In the genomic region with DNA sequence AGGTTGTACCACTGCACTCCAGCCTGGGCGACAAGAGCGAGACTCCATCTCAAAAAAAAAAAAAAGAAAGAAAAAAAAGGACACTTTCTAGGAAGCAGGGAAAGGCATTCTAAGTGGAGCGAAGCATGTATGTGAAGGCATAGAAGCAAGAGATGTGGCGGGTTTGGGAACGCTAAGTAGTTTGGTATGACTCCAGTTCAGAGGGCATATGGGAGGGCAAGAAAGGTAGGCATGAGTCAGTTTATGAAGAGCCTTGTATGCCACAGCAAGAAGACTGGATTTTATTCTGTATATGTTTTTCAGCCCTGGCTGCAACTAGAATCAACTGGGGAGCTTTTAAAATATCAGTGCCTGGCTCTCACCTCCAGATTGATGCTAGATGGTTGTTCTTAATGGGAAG, we compare ENCODE assay signal across 25 cellular contexts. TPM values are rescaled to one million over a fixed set of nuclear protein-coding genes. Genes with fewer than 3 reads are reported as not detected.
DNase-seq lines count a peak whose midpoint lies in the region; ATAC-seq, FAIRE-seq and TF ChIP-seq lines count a peak whose summit lies in the region.
"Had no signal": no experiment of that assay in that cellular context is flagged by ENCODE, and none has a peak within 500 bp of the region (broad histone marks: within the 10 kb centered on the region; RNA-seq: fewer than 3 reads in every experiment).

No MANE protein-coding gene starts in this region.

- H3K27ac ChIP-seq in ACC112 (ENCODE audit: low read depth, low read length) = peak overlapping the region; percentile 92
- peak overlapping the region; percentile 78 for H3K27ac ChIP-seq in astrocyte (ENCODE audit: low read depth, low read length)
- H3K27ac ChIP-seq: ovary, right lobe of liver, SJCRH30, VCaP had no signal

- ATAC-seq in HG02763 (IDR thresholded peaks at IDR 0.05; ENCODE audit: unreplicated experiment) = no peak
- ATAC-seq: activated CD8-positive, alpha-beta memory T cell treated with anti-CD3 and anti-CD28 coated beads, Interleukin-2, amount 10 ng/mL, durations not matched to agents 7 days and 5 days; GM23338; K562; natural killer cell; right lobe of liver had no signal

- no peaks in the 10 kb centered on the region for H3K27me3 Mint-ChIP-seq in astrocyte (ENCODE audit: low read depth, unreplicated experiment)
- H3K27me3 Mint-ChIP-seq in chondrocyte (ENCODE audit: low read depth) = no peaks in the 10 kb centered on the region
- H3K27me3 Mint-ChIP-seq: activated CD4-positive, alpha-beta T cell treated with anti-CD3 and anti-CD28 coated beads, Interleukin-2, amount 10 ng/mL, durations not matched to agents 7 days and 5 days; activated CD8-positive, alpha-beta memory T cell treated with anti-CD3 and anti-CD28 coated beads, Interleukin-2, amount 10 ng/mL, durations not matched to agents 7 days and 5 days had no signal

- H2AFZ ChIP-seq in ACC112 (ENCODE audit: low read length, unreplicated experiment) = no peak overlapping the region
- H2AFZ ChIP-seq in astrocyte (ENCODE audit: low read depth, low read length) = no peak overlapping the region
- H2AFZ ChIP-seq: GM23338 had no signal

- H4K20me1 ChIP-seq in astrocyte (ENCODE audit: insufficient read depth, low read length) = no peaks in the 10 kb centered on the region

- H3K79me2 ChIP-seq in ACC112 (ENCODE audit: control insufficient read depth, insufficient read depth, low read length, unreplicated experiment) (peaks cover 24% of the 10 kb centered on the region), astrocyte (ENCODE audit: insufficient read depth, low read length) (peaks cover 20% of the 10 kb centered on the region)

- DNase-seq in HT1080 (ENCODE audit: low read depth) = peak; percentile 73
- DNase-seq in astrocyte (ENCODE audit: low read depth) = no peak
- DNase-seq in kidney glomerular epithelial cell (lab: John Stamatoyannopoulos, UW) = peak; percentile 7
- DNase-seq in lower leg skin (ENCODE audit: low spot score in 2 of 2) = no peak
- DNase-seq in chondrocyte (ENCODE audit: low spot score) = no peak
- DNase-seq in ecto neural progenitor cell (ENCODE audit: low spot score) = no peak
- DNase-seq: activated CD4-positive, alpha-beta T cell treated with anti-CD3 and anti-CD28 coated beads, Interleukin-2, amount 10 ng/mL, durations not matched to agents 7 days and 5 days; activated CD8-positive, alpha-beta memory T cell treated with anti-CD3 and anti-CD28 coated beads, Interleukin-2, amount 10 ng/mL, durations not matched to agents 7 days and 5 days; activated naive CD4-positive, alpha-beta T cell treated with anti-CD3 and anti-CD28 coated beads, Interleukin-2, amount 50 U/mL, for 16 hours; C1 segment of cervical spinal cord; effector CD8-positive, alpha-beta T cell; natural killer cell; NCI-H187 treated with DMSO at 0.1 percent for 48 hours; NCI-H748 treated with DMSO at 0.1 percent for 48 hours; ovary; right lobe of liver; SJCRH30; stimulated activated CD4-positive, alpha-beta T cell treated with anti-CD3 and anti-CD28 coated beads, Interleukin-15, amount 100 ng/mL, for 24 hours had no signal

- TF ChIP-seq CTCF in astrocyte (IDR thresholded peaks at IDR 0.05; ENCODE audit: insufficient read depth, low read depth, low read length) = no peak
- TF ChIP-seq CTCF in lower leg skin (IDR thresholded peaks at IDR 0.05) = no peak
- no peak for TF ChIP-seq CTCF in chondrocyte (IDR thresholded peaks at IDR 0.05)

- H3K4me1 ChIP-seq in ACC112 (ENCODE audit: control insufficient read depth, insufficient read depth, low read length, unreplicated experiment) (peaks cover 41% of the 10 kb centered on the region), astrocyte (ENCODE audit: insufficient read depth, low read length) (peaks cover 27% of the 10 kb centered on the region)

- no peak overlapping the region for H3K27ac Mint-ChIP-seq in astrocyte (ENCODE audit: unreplicated experiment)
- H3K27ac Mint-ChIP-seq in chondrocyte (ENCODE audit: unreplicated experiment) = no peak overlapping the region
- H3K27ac Mint-ChIP-seq: activated CD4-positive, alpha-beta T cell treated with anti-CD3 and anti-CD28 coated beads, Interleukin-2, amount 10 ng/mL, durations not matched to agents 7 days and 5 days; activated CD8-positive, alpha-beta memory T cell treated with anti-CD3 and anti-CD28 coated beads, Interleukin-2, amount 10 ng/mL, durations not matched to agents 7 days and 5 days; GM23338; mesothelial cell of epicardium; natural killer cell had no signal

- 94 to 95% methylated on average over 5 of the region's 5 CpGs for WGBS in lower leg skin, 2 donors

- peaks cover 2% of the 10 kb centered on the region for H3K36me3 Mint-ChIP-seq in astrocyte (ENCODE audit: low read depth, unreplicated experiment)
- no peaks in the 10 kb centered on the region for H3K36me3 Mint-ChIP-seq in chondrocyte (ENCODE audit: low read depth)
- H3K36me3 Mint-ChIP-seq: natural killer cell had no signal

- H3K4me3 ChIP-seq in ACC112 (ENCODE audit: low read depth, low read length) = peak overlapping the region; percentile 23; the same call in 1 of the 2 replicates
- H3K4me3 ChIP-seq in astrocyte (ENCODE audit: insufficient read depth, low read depth, low read length) = no peak overlapping the region
- H3K4me3 ChIP-seq in lower leg skin (ENCODE audit: low read depth, poor library complexity, severe bottlenecking) = no peak overlapping the region
- H3K4me3 ChIP-seq: GM23338, K562, ovary, right lobe of liver, SJCRH30 had no signal

- no peak overlapping the region for H3K4me3 Mint-ChIP-seq in astrocyte (ENCODE audit: unreplicated experiment)
- no peak overlapping the region for H3K4me3 Mint-ChIP-seq in chondrocyte (ENCODE audit: unreplicated experiment)
- H3K4me3 Mint-ChIP-seq: activated CD4-positive, alpha-beta T cell treated with anti-CD3 and anti-CD28 coated beads, Interleukin-2, amount 10 ng/mL, durations not matched to agents 7 days and 5 days; activated CD8-positive, alpha-beta memory T cell treated with anti-CD3 and anti-CD28 coated beads, Interleukin-2, amount 10 ng/mL, durations not matched to agents 7 days and 5 days; GM23338; mesothelial cell of epicardium; natural killer cell had no signal

- H3K36me3 ChIP-seq in ACC112 (ENCODE audit: insufficient read depth, low read length) = no peaks in the 10 kb centered on the region
- H3K36me3 ChIP-seq in astrocyte (ENCODE audit: insufficient read depth, low read length) = no peaks in the 10 kb centered on the region
- H3K36me3 ChIP-seq: ovary, right lobe of liver, SJCRH30 had no signal

- no peaks in the 10 kb centered on the region for H3K9me3 ChIP-seq in astrocyte (ENCODE audit: insufficient read depth, low read depth, low read length)
- H3K9me3 ChIP-seq: ovary, right lobe of liver, SJCRH30 had no signal

- H3K27me3 ChIP-seq in ACC112 (ENCODE audit: insufficient read depth, low read length) (no peaks in the 10 kb centered on the region), astrocyte (ENCODE audit: insufficient read depth, low read length) (no peaks in the 10 kb centered on the region)
- H3K27me3 ChIP-seq: ovary, right lobe of liver, SJCRH30 had no signal

- intact Hi-C loops in lower leg skin (cut with DNase I; ENCODE audit: low total_unique reads) = no loop called here

- no peak for FAIRE-seq in astrocyte (lab: Jason Lieb, UNC)
- FAIRE-seq: K562 had no signal

- H3K4me1 Mint-ChIP-seq in astrocyte (ENCODE audit: low read depth, unreplicated experiment) (peaks cover 6% of the 10 kb centered on the region), chondrocyte (ENCODE audit: low read depth) (peaks cover 17% of the 10 kb centered on the region)

- no peak for TF ChIP-seq POLR2A in lower leg skin (IDR thresholded peaks at IDR 0.05)

- H3K9me3 Mint-ChIP-seq in astrocyte (ENCODE audit: unreplicated experiment) = no peaks in the 10 kb centered on the region
- H3K9me3 Mint-ChIP-seq in chondrocyte (ENCODE audit: low read depth) = no peaks in the 10 kb centered on the region
- H3K9me3 Mint-ChIP-seq: activated CD4-positive, alpha-beta T cell treated with anti-CD3 and anti-CD28 coated beads, Interleukin-2, amount 10 ng/mL, durations not matched to agents 7 days and 5 days; GM23338; mesothelial cell of epicardium; natural killer cell had no signal

- peak overlapping the region; percentile 56 for H3K4me2 ChIP-seq in astrocyte (ENCODE audit: low read length)
- H3K4me2 ChIP-seq: GM23338 had no signal

- H3K9ac ChIP-seq in astrocyte (ENCODE audit: low read length) = peak overlapping the region; percentile 13

RNA-seq across cellular contexts. Expression of gene ELOVL1, which starts 4.4 kb away (rescaled TPM):
- total RNA-seq in HT1080 (2014; rRNA removed; shearing (Covaris generic)) = 163 and 212 TPM in 2 replicates
- 156 and 175 TPM in 2 replicates for polyA plus RNA-seq in HT1080 (2015; cell fraction: cytosol; rRNA removed)
- 161 and 163 TPM in 2 replicates for polyA plus RNA-seq in HT1080 (2015; cell fraction: nucleus; rRNA removed)
- total RNA-seq in astrocyte = 124 and 131 TPM in 2 replicates
- 100 to 1,000 TPM; 359 to 592 (median 401) TPM for total RNA-seq in lower leg skin
- 78.9 to 103 TPM (median 101 TPM) in 3 replicates for total RNA-seq in chondrocyte

RNA-seq across cellular contexts. Expression of gene CDC20, which starts 13.4 kb away (rescaled TPM):
- 564 and 669 TPM in 2 replicates for total RNA-seq in HT1080 (2014; rRNA removed; shearing (Covaris generic))
- polyA plus RNA-seq in HT1080 (2015; cell fraction: cytosol; rRNA removed) = 259 and 292 TPM in 2 replicates
- 314 TPM in 2 replicates for polyA plus RNA-seq in HT1080 (2015; cell fraction: nucleus; rRNA removed)
- total RNA-seq in astrocyte (7.0 and 14.5 TPM in 2 replicates), lower leg skin (10 to 100 TPM in 1 of 4 donors, 1 to 10 TPM in 3; 2.7 to 12.1 (median 6.5) TPM), chondrocyte (14.4 to 16.9 TPM (median 14.5 TPM) in 3 replicates)

RNA-seq across cellular contexts. Expression of gene MED8, which starts 17.4 kb away (rescaled TPM):
- total RNA-seq in HT1080 (2014; rRNA removed; shearing (Covaris generic)) = 61.9 and 73.9 TPM in 2 replicates
- polyA plus RNA-seq in HT1080 (2015; cell fraction: cytosol; rRNA removed) = 54.9 and 58.7 TPM in 2 replicates
- 58.1 and 60.2 TPM in 2 replicates for polyA plus RNA-seq in HT1080 (2015; cell fraction: nucleus; rRNA removed)
- total RNA-seq in astrocyte (54.5 and 57.1 TPM in 2 replicates), lower leg skin (10 to 100 TPM; 43.6 to 58.4 (median 50.8) TPM), chondrocyte (48.3 to 48.6 TPM (median 48.4 TPM) in 3 replicates)

RNA-seq across cellular contexts. Expression of gene SZT2, which starts 17.5 kb away (rescaled TPM):
- total RNA-seq in HT1080 (2014; rRNA removed; shearing (Covaris generic)) = 11.7 and 14.7 TPM in 2 replicates
- polyA plus RNA-seq in HT1080 (2015; cell fraction: cytosol; rRNA removed) = 7.7 and 8.6 TPM in 2 replicates
- 38.6 and 40.5 TPM in 2 replicates for polyA plus RNA-seq in HT1080 (2015; cell fraction: nucleus; rRNA removed)
- total RNA-seq in astrocyte = 28.5 and 30.0 TPM in 2 replicates
- 10 to 100 TPM; 33.2 to 75.3 (median 42.0) TPM for total RNA-seq in lower leg skin
- total RNA-seq in chondrocyte = 29.3 to 64.0 TPM (median 33.6 TPM) in 3 replicates

RNA-seq across cellular contexts. Expression of gene MPL, which starts 34.6 kb away (rescaled TPM):
- not detected in 2 replicates for total RNA-seq in HT1080 (2014; rRNA removed; shearing (Covaris generic))
- polyA plus RNA-seq in HT1080 (2015; cell fraction: cytosol; rRNA removed) = not detected in 2 replicates
- not detected in 2 replicates for polyA plus RNA-seq in HT1080 (2015; cell fraction: nucleus; rRNA removed)
- total RNA-seq in astrocyte = not detected in 2 replicates
- under 1 TPM in 1 of 4 donors, not detected in 3; 0.15 TPM for total RNA-seq in lower leg skin
- not detected in 3 replicates for total RNA-seq in chondrocyte
- total RNA-seq: activated CD4-positive, alpha-beta T cell treated with anti-CD3 and anti-CD28 coated beads, Interleukin-2, amount 10 ng/mL, durations not matched to agents 7 days and 5 days; activated CD8-positive, alpha-beta memory T cell treated with anti-CD3 and anti-CD28 coated beads, Interleukin-2, amount 10 ng/mL, durations not matched to agents 7 days and 5 days; GM23338; K562; mesothelial cell of epicardium; SJCRH30; T-helper 2 cell treated with Interferon-gamma antibody and Interleukin-4, amounts not matched to agents 100 ng/mL and 5 ng/mL, for 36 hours had no signal
- polyA plus RNA-seq: GM23338, K562 had no signal

Comparison
In these comparisons a context has a peak if more than half of its experiments do, and no peak if none do; other contexts are left out.
1. DNase-seq: peak in HT1080 (single experiment) and kidney glomerular epithelial cell (single experiment); none in astrocyte (single experiment), lower leg skin (0 of 2), chondrocyte (single experiment) and ecto neural progenitor cell (single experiment).
2. RNA of gene CDC20, which starts 13.4 kb away (total RNA-seq): 564 to 669 TPM in HT1080; 14.4 to 16.9 TPM in chondrocyte, 7.0 to 14.5 TPM in astrocyte and 2.7 to 12.1 TPM in lower leg skin; every median in the first group is over 10 times any median in the second.